Comparison of ENCODE assay signal across 20 cellular contexts in the genomic region with DNA sequence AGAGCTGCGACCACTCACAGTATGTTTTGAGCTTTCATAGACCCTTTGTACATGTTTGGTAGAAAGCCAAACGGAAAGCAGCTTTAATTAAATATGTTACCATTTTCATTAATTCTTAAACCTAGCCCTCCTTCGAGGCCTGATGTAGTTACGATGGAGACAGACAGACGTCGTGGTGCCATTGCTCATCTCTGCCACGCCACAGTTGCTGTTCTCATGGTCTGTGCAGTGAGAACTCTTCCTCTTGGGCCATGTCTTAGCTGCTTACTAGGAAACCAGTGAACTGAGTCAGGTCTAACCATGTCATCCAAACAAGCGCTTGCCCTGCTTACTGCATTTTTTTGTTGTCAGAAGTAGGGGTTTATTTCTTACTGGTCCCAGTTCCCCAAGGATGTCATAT.
DNase-seq lines count a peak whose midpoint lies in the region; ATAC-seq, FAIRE-seq and TF ChIP-seq lines count a peak whose summit lies in the region.
"Had no signal": no experiment of that assay in that cellular context is flagged by ENCODE, and none has a peak within 500 bp of the region (broad histone marks: within the 10 kb centered on the region; RNA-seq: fewer than 3 reads in every experiment).

No MANE protein-coding gene starts in this region.

- H3K9me3 Mint-ChIP-seq in activated CD4-positive, alpha-beta T cell treated with anti-CD3 and anti-CD28 coated beads for 36 hours (ENCODE audit: low read depth): no peaks in the 10 kb centered on the region
- peaks cover 4% of the 10 kb centered on the region for H3K9me3 Mint-ChIP-seq in activated naive CD8-positive, alpha-beta T cell (ENCODE audit: low read depth)
- no peaks in the 10 kb centered on the region for H3K9me3 Mint-ChIP-seq in naive thymus-derived CD8-positive, alpha-beta T cell
- H3K9me3 Mint-ChIP-seq: endodermal cell had no signal

- DNase-seq in activated CD4-positive, alpha-beta T cell treated with anti-CD3 and anti-CD28 coated beads for 36 hours: peak; percentile 64
- no peak for DNase-seq in activated CD4-positive, alpha-beta T cell treated with anti-CD3 and anti-CD28 coated beads for 4 hours
- DNase-seq in Peyer's patch (no peak), H54 (ENCODE audit: insufficient read length, low spot score) (no peak), NCI-H2107 (lab: John Stamatoyannopoulos, UW) (no peak), HUDEP-2 (lab: John Stamatoyannopoulos, UW; ENCODE audit: unreplicated experiment in 76 of 76) (no peak)
- no peak for DNase-seq in naive thymus-derived CD8-positive, alpha-beta T cell
- DNase-seq: 8988T, endodermal cell, foreskin fibroblast, left colon, NCI-H146, NCI-H226, right cardiac atrium, thyroid gland had no signal

- POLR2A ChIA-PET in activated CD4-positive, alpha-beta T cell treated with anti-CD3 and anti-CD28 coated beads for 36 hours (lab: Charles Lee): interaction anchor here (0.5 to 1.3 kb wide), 3 partner anchors 42 to 130 kb away, joined by 4 to 5 read pairs (median 5); no protein-coding TSS in a partner anchor
- POLR2A ChIA-PET in naive thymus-derived CD8-positive, alpha-beta T cell (lab: Charles Lee): interaction anchor here (0.7 to 1.8 kb wide), 5 partner anchors 12 to 562 kb away, joined by 3 to 12 read pairs (median 3); a partner anchor contains a TSS

- FAIRE-seq in H54 (lab: Jason Lieb, UNC): no peak
- FAIRE-seq: GM19239, HTR-8/SVneo had no signal

- no peaks in the 10 kb centered on the region for H3K27me3 ChIP-seq in Peyer's patch
- H3K27me3 ChIP-seq: cardiac muscle cell, thyroid gland had no signal

- H3K4me3 ChIP-seq in Peyer's patch: no peak overlapping the region
- H3K4me3 ChIP-seq: cardiac muscle cell, thyroid gland had no signal

- TF ChIP-seq CTCF in Peyer's patch (IDR thresholded peaks at IDR 0.05): no peak

- CTCF ChIA-PET in activated CD4-positive, alpha-beta T cell treated with anti-CD3 and anti-CD28 coated beads for 36 hours (lab: Charles Lee): interaction anchor here (0.5 to 5.7 kb wide), 11 partner anchors 8 to 218 kb away, joined by 3 to 42 read pairs (median 3); no protein-coding TSS in a partner anchor

- H3K27ac Mint-ChIP-seq in activated CD4-positive, alpha-beta T cell treated with anti-CD3 and anti-CD28 coated beads for 36 hours: peak overlapping the region; percentile 92
- peak overlapping the region; percentile 97 for H3K27ac Mint-ChIP-seq in activated naive CD8-positive, alpha-beta T cell
- H3K27ac Mint-ChIP-seq in naive thymus-derived CD8-positive, alpha-beta T cell: peak overlapping the region; percentile 88 to 99 (median 96)
- H3K27ac Mint-ChIP-seq: endodermal cell had no signal

- no peaks in the 10 kb centered on the region for H3K9me3 ChIP-seq in Peyer's patch
- H3K9me3 ChIP-seq: thyroid gland had no signal

- peaks cover 72% of the 10 kb centered on the region for H3K36me3 Mint-ChIP-seq in activated CD4-positive, alpha-beta T cell treated with anti-CD3 and anti-CD28 coated beads for 36 hours (ENCODE audit: low read depth)
- peaks cover 64% of the 10 kb centered on the region for H3K36me3 Mint-ChIP-seq in activated naive CD8-positive, alpha-beta T cell
- H3K36me3 Mint-ChIP-seq in naive thymus-derived CD8-positive, alpha-beta T cell: peaks cover 24 to 58% (median 55%) of the 10 kb centered on the region in 3 donors

- H3K27me3 Mint-ChIP-seq in activated CD4-positive, alpha-beta T cell treated with anti-CD3 and anti-CD28 coated beads for 36 hours: no peaks in the 10 kb centered on the region
- H3K27me3 Mint-ChIP-seq in activated naive CD8-positive, alpha-beta T cell: no peaks in the 10 kb centered on the region
- H3K27me3 Mint-ChIP-seq in naive thymus-derived CD8-positive, alpha-beta T cell: no peaks in the 10 kb centered on the region

- H3K4me1 Mint-ChIP-seq in activated CD4-positive, alpha-beta T cell treated with anti-CD3 and anti-CD28 coated beads for 36 hours: peaks cover 75% of the 10 kb centered on the region
- H3K4me1 Mint-ChIP-seq in activated naive CD8-positive, alpha-beta T cell (ENCODE audit: low read depth): peaks cover 86% of the 10 kb centered on the region
- peaks cover 40 to 81% (median 72%) of the 10 kb centered on the region in 4 donors for H3K4me1 Mint-ChIP-seq in naive thymus-derived CD8-positive, alpha-beta T cell

- intact Hi-C loops in activated CD4-positive, alpha-beta T cell treated with anti-CD3 and anti-CD28 coated beads for 36 hours (cut with DNase I, micrococcal nuclease): loop anchor here (1.0 to 10.0 kb wide), 7 partner anchors 26 to 759 kb away; a partner anchor contains a TSS

- ATAC-seq in activated CD4-positive, alpha-beta T cell treated with anti-CD3 and anti-CD28 coated beads for 36 hours: peak; percentile 70
- peak in 1 of 2 donors; percentile 10 for ATAC-seq in naive thymus-derived CD8-positive, alpha-beta T cell
- ATAC-seq: left colon, right cardiac atrium had no signal

- peak overlapping the region; percentile 17 for H3K4me3 Mint-ChIP-seq in activated CD4-positive, alpha-beta T cell treated with anti-CD3 and anti-CD28 coated beads for 36 hours
- H3K4me3 Mint-ChIP-seq in activated naive CD8-positive, alpha-beta T cell: peak overlapping the region; percentile 63
- H3K4me3 Mint-ChIP-seq in naive thymus-derived CD8-positive, alpha-beta T cell: peak overlapping the region in 9 of 10 donors; percentile 22 to 67 (median 39)
- H3K4me3 Mint-ChIP-seq: endodermal cell had no signal

- TF ChIP-seq POLR2A in Peyer's patch (IDR thresholded peaks at IDR 0.05) (no peak), H54 (IDR thresholded peaks at IDR 0.05; ENCODE audit: low read depth, low read length) (no peak)

- no peaks in the 10 kb centered on the region for H3K4me1 ChIP-seq in Peyer's patch

- peak overlapping the region; percentile 12 to 61 (median 44) for H3K27ac ChIP-seq in Peyer's patch
- H3K27ac ChIP-seq: cardiac muscle cell, RWPE1, thyroid gland had no signal

- H3K36me3 ChIP-seq in Peyer's patch: peaks cover 0 to 44% (median 0%) of the 10 kb centered on the region in 3 donors
- H3K36me3 ChIP-seq: cardiac muscle cell, thyroid gland had no signal
